Comparison of ENCODE assay signal across 10 cellular contexts in the genomic region with DNA sequence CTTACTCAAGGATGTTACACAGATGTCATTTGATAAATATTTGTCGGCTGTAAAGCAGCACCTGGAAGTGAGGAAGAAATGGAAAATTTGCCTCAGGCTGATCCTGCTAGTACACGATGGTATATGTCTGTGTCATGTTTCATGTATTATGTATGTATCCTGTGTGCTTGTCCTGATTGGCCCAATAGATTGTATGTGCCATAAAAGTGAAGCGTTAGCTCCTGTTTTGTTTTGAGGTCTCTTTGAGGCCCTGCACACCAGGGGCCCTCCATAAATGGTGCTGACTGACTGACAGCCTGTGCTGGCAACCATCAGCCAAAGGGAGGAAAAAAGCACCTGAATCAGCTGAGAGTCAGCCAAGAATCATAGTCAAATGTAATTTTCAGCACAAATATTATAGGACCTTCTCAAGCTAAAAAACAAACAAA. TPM values are rescaled to one million over a fixed set of nuclear protein-coding genes. Genes with fewer than 3 reads are reported as not detected.
A peak's percentile ranks its signal among the peaks of the same experiment; 100 is the strongest.
DNase-seq lines count a peak whose midpoint lies in the region; ATAC-seq and TF ChIP-seq lines count a peak whose summit lies in the region.
"Had no signal": no experiment of that assay in that cellular context is flagged by ENCODE, and none has a peak within 500 bp of the region (broad histone marks: within the 10 kb centered on the region; RNA-seq: fewer than 3 reads in every experiment).

No MANE protein-coding gene starts in this region.

- WGBS in gastroesophageal sphincter (ENCODE audit: low coverage in 1 of 2), 2 donors: 12 to 57% methylated on average over 3 of the region's 3 CpGs

- CTCF ChIA-PET in activated B cell treated with CpG ODN at 0.5 μM for 24 hours (lab: Charles Lee): interaction anchor here (1.0 to 1.5 kb wide), 3 partner anchors 39 to 219 kb away, joined by 3 to 5 read pairs (median 3); a partner anchor contains a TSS

- H3K4me3 ChIP-seq in gastroesophageal sphincter: no peak overlapping the region
- H3K4me3 ChIP-seq: body of pancreas had no signal

- H3K4me1 Mint-ChIP-seq in activated B cell treated with CpG ODN at 0.5 μM for 24 hours (peaks cover 72% of the 10 kb centered on the region), type B pancreatic cell (ENCODE audit: unreplicated experiment) (peaks cover 7% of the 10 kb centered on the region)

- H3K9me3 ChIP-seq in gastroesophageal sphincter: no peaks in the 10 kb centered on the region
- H3K9me3 ChIP-seq: body of pancreas had no signal

- no peak for TF ChIP-seq CTCF in activated B cell treated with CpG ODN at 0.5 μM for 24 hours (IDR thresholded peaks at IDR 0.05)
- no peak for TF ChIP-seq CTCF in type B pancreatic cell (conservative IDR thresholded peaks at IDR 0.05)
- no peak for TF ChIP-seq CTCF in gastroesophageal sphincter (IDR thresholded peaks at IDR 0.05)

- TF ChIP-seq POLR2A in gastroesophageal sphincter (IDR thresholded peaks at IDR 0.05): no peak

- H3K27me3 ChIP-seq in gastroesophageal sphincter: no peaks in the 10 kb centered on the region
- H3K27me3 ChIP-seq: body of pancreas had no signal

- peaks cover 0 to 8% of the 10 kb centered on the region in 2 donors for H3K36me3 ChIP-seq in gastroesophageal sphincter

- DNase-seq in stimulated activated CD4-positive, alpha-beta T cell treated with anti-CD3 and anti-CD28 coated beads, Interleukin-1b, Interleukin-23, amount 100 ng/mL, for 48 hours: peak; percentile 13
- no peak for DNase-seq in stimulated activated CD4-positive, alpha-beta T cell treated with anti-CD3 and anti-CD28 coated beads, Interleukin-2, amount 100 ng/mL, for 24 hours
- no peak for DNase-seq in activated B cell treated with CpG ODN at 0.5 μM for 24 hours
- no peak for DNase-seq in left ventricle myocardium superior
- no peak for DNase-seq in type B pancreatic cell (ENCODE audit: extremely low spot score, unreplicated experiment)
- no peak for DNase-seq in stimulated activated CD4-positive, alpha-beta T cell treated with anti-CD3 and anti-CD28 coated beads, Interleukin-4, amount 100 ng/mL, for 1 hour
- DNase-seq in NCI-H2107 treated with DMSO at 0.1 percent for 48 hours (lab: John Stamatoyannopoulos, UW; ENCODE audit: unreplicated experiment): no peak
- DNase-seq: stimulated activated CD4-positive, alpha-beta T cell treated with anti-CD3 and anti-CD28 coated beads, Interleukin-2, amount 100 ng/mL, for 48 hours had no signal

- H3K36me3 Mint-ChIP-seq in activated B cell treated with CpG ODN at 0.5 μM for 24 hours (ENCODE audit: low read depth) (peaks cover 11% of the 10 kb centered on the region), type B pancreatic cell (peaks cover 11% of the 10 kb centered on the region)

- POLR2A ChIA-PET in activated B cell treated with CpG ODN at 0.5 μM for 24 hours (lab: Charles Lee): interaction anchor here (0.9 to 2.9 kb wide), 4 partner anchors 12 to 50 kb away, joined by 4 to 11 read pairs (median 8); a partner anchor contains a TSS

- H3K27me3 Mint-ChIP-seq in activated B cell treated with CpG ODN at 0.5 μM for 24 hours (no peaks in the 10 kb centered on the region), type B pancreatic cell (no peaks in the 10 kb centered on the region)

- intact Hi-C loops in activated B cell treated with CpG ODN at 0.5 μM for 24 hours (cut with micrococcal nuclease): no loop called here
- intact Hi-C loops in left ventricle myocardium superior (cut with micrococcal nuclease): no loop called here

- no peak for ATAC-seq in activated B cell treated with CpG ODN at 0.5 μM for 24 hours (ENCODE audit: low read depth)
- ATAC-seq in left ventricle myocardium superior: peak; percentile 61
- ATAC-seq in gastroesophageal sphincter: no peak
- ATAC-seq: body of pancreas had no signal

- peak overlapping the region; percentile 36 for H3K27ac Mint-ChIP-seq in activated B cell treated with CpG ODN at 0.5 μM for 24 hours
- peak overlapping the region; percentile 50 for H3K27ac Mint-ChIP-seq in type B pancreatic cell

- H3K9me3 Mint-ChIP-seq in activated B cell treated with CpG ODN at 0.5 μM for 24 hours: no peaks in the 10 kb centered on the region
- no peaks in the 10 kb centered on the region for H3K9me3 Mint-ChIP-seq in type B pancreatic cell

- peak overlapping the region in 1 of 4 donors; percentile 25 for H3K27ac ChIP-seq in gastroesophageal sphincter
- H3K27ac ChIP-seq: body of pancreas had no signal

- no peak for TF ChIP-seq EP300 in gastroesophageal sphincter (IDR thresholded peaks at IDR 0.05)

- H3K4me1 ChIP-seq in gastroesophageal sphincter: peaks cover 0 to 15% (median 2%) of the 10 kb centered on the region in 3 donors

- H3K4me3 Mint-ChIP-seq in activated B cell treated with CpG ODN at 0.5 μM for 24 hours: no peak overlapping the region
- no peak overlapping the region for H3K4me3 Mint-ChIP-seq in type B pancreatic cell

RNA-seq across cellular contexts. Expression of a gene that starts 11.8 kb away (rescaled TPM):
- total RNA-seq in activated B cell treated with CpG ODN at 0.5 μM for 24 hours (88.8 and 96.5 TPM in 2 replicates), left ventricle myocardium superior (53.0 TPM), type B pancreatic cell (ENCODE audit: low replicate concordance) (20.9 and 38.1 TPM in 2 replicates), gastroesophageal sphincter (100 to 1,000 TPM in 1 of 4 donors, 10 to 100 TPM in 3; 64.8 to 111 (median 80.5) TPM)

RNA-seq across cellular contexts. Expression of a gene that starts 47.7 kb away (rescaled TPM):
- total RNA-seq in activated B cell treated with CpG ODN at 0.5 μM for 24 hours (63.1 and 80.9 TPM in 2 replicates), left ventricle myocardium superior (6.1 TPM), type B pancreatic cell (ENCODE audit: low replicate concordance) (0.86 and 1.5 TPM in 2 replicates), gastroesophageal sphincter (10 to 100 TPM in 2 of 4 donors, 1 to 10 TPM in 2; 8.0 to 12.0 (median 10.0) TPM)
